In genomic region chr15:52019394-52020252, GRCh38 we compare ENCODE assay signal across 1 cellular context.
A peak's percentile ranks its signal among the peaks of the same experiment; 100 is the strongest.
TF ChIP-seq lines count a peak whose summit lies in the region.

No MANE protein-coding gene starts in this region.

TF ChIP-seq in HepG2, 621 proteins besides CTCF, POLR2A, EP300 and RAD21 (continued from another document and continues in another):
- TF ChIP-seq ZSCAN20 (CRISPR knock-in tag; IDR thresholded peaks at IDR 0.05; ENCODE audit: borderline replicate concordance) (no peak), THAP11 (CRISPR knock-in tag; IDR thresholded peaks at IDR 0.05) (no peak; the same call in 1 of the 2 replicates), CC2D1A (CRISPR knock-in tag; IDR thresholded peaks at IDR 0.05) (no peak), ZNF326 (CRISPR knock-in tag; IDR thresholded peaks at IDR 0.05; ENCODE audit: borderline replicate concordance) (no peak), USF2 (IDR thresholded peaks at IDR 0.05; ENCODE audit: low read depth, low read length) (peak; percentile 21; the same call in 1 of the 2 replicates), USF2 (CRISPR knock-in tag; IDR thresholded peaks at IDR 0.05; ENCODE audit: borderline replicate concordance) (peak; percentile 12; the same call in 1 of the 2 replicates), NR2C2 (CRISPR knock-in tag; IDR thresholded peaks at IDR 0.05; ENCODE audit: borderline replicate concordance) (peak; percentile 32; the same call in 1 of the 2 replicates), NFKB2 (CRISPR knock-in tag; IDR thresholded peaks at IDR 0.05; ENCODE audit: borderline replicate concordance) (no peak; the same call in 1 of the 2 replicates), ATF5 (CRISPR knock-in tag; IDR thresholded peaks at IDR 0.05; ENCODE audit: low read depth) (no peak), HNF4A (CRISPR knock-in tag; IDR thresholded peaks at IDR 0.05) (peak; percentile 76), BRF2 (CRISPR knock-in tag; IDR thresholded peaks at IDR 0.05) (no peak; the same call in 1 of the 2 replicates), ZNF3 (CRISPR knock-in tag; IDR thresholded peaks at IDR 0.05) (no peak), IRF2 (CRISPR knock-in tag; IDR thresholded peaks at IDR 0.05) (0 out of 2 replicates have a peak, but pooled peaks have one; percentile 23), ZNF224 (CRISPR knock-in tag; IDR thresholded peaks at IDR 0.05) (no peak), HINFP (CRISPR knock-in tag; IDR thresholded peaks at IDR 0.05; ENCODE audit: low read depth) (no peak), ZNF460 (CRISPR knock-in tag; IDR thresholded peaks at IDR 0.05; ENCODE audit: borderline replicate concordance) (no peak), ZNF431 (CRISPR knock-in tag; IDR thresholded peaks at IDR 0.05; ENCODE audit: borderline replicate concordance, low read depth) (0 out of 2 replicates have a peak, but pooled peaks have one; percentile 41), KLF12 (CRISPR knock-in tag; IDR thresholded peaks at IDR 0.05; ENCODE audit: borderline replicate concordance) (0 out of 2 replicates have a peak, but pooled peaks have one; percentile 53), ZNF724P (CRISPR knock-in tag; IDR thresholded peaks at IDR 0.05; ENCODE audit: borderline replicate concordance) (no peak), ZNF549 (CRISPR knock-in tag; IDR thresholded peaks at IDR 0.05) (no peak), RXRA (CRISPR knock-in tag; IDR thresholded peaks at IDR 0.05) (peak; percentile 86), ZNF691 (CRISPR knock-in tag; IDR thresholded peaks at IDR 0.05; ENCODE audit: borderline replicate concordance, low read depth) (no peak), CEBPZ (IDR thresholded peaks at IDR 0.05; ENCODE audit: low read length) (no peak), GTF2F1 (IDR thresholded peaks at IDR 0.05; ENCODE audit: low read length) (no peak), ZNF362 (CRISPR knock-in tag; IDR thresholded peaks at IDR 0.05; ENCODE audit: borderline replicate concordance) (no peak), POGZ (CRISPR knock-in tag; IDR thresholded peaks at IDR 0.05) (0 out of 2 replicates have a peak, but pooled peaks have one; percentile 33), GATA4 (IDR thresholded peaks at IDR 0.05; ENCODE audit: borderline replicate concordance, low read depth) (no peak), SP5 (CRISPR knock-in tag; IDR thresholded peaks at IDR 0.05; ENCODE audit: borderline replicate concordance, low read depth) (no peak), SP140L (CRISPR knock-in tag; IDR thresholded peaks at IDR 0.05; ENCODE audit: borderline replicate concordance) (no peak), ZNF589 (CRISPR knock-in tag; conservative IDR thresholded peaks at IDR 0.05) (no peak), AFF4 (CRISPR knock-in tag; IDR thresholded peaks at IDR 0.05) (peak; percentile 75; the same call in 1 of the 2 replicates), STAG1 (CRISPR knock-in tag; IDR thresholded peaks at IDR 0.05) (0 out of 2 replicates have a peak, but pooled peaks have one; percentile 8), MXD3 (CRISPR knock-in tag; IDR thresholded peaks at IDR 0.05) (no peak), ZNF383 (CRISPR knock-in tag; IDR thresholded peaks at IDR 0.05; ENCODE audit: borderline replicate concordance) (no peak), ELF1 (CRISPR knock-in tag; IDR thresholded peaks at IDR 0.05) (no peak), ZNF788 (CRISPR knock-in tag; IDR thresholded peaks at IDR 0.05; ENCODE audit: borderline replicate concordance) (peak; percentile 47; the same call in 1 of the 2 replicates), ZNF251 (CRISPR knock-in tag; IDR thresholded peaks at IDR 0.05) (no peak), TBP (CRISPR knock-in tag; IDR thresholded peaks at IDR 0.05) (no peak), LRRFIP1 (CRISPR knock-in tag; conservative IDR thresholded peaks at IDR 0.05) (no peak), THAP7 (CRISPR knock-in tag; IDR thresholded peaks at IDR 0.05) (no peak), ATAD3A (CRISPR knock-in tag; IDR thresholded peaks at IDR 0.05) (no peak), ZNF772 (CRISPR knock-in tag; IDR thresholded peaks at IDR 0.05) (no peak), ZNF232 (CRISPR knock-in tag; IDR thresholded peaks at IDR 0.05; ENCODE audit: borderline replicate concordance) (0 out of 2 replicates have a peak, but pooled peaks have one; percentile 19), ZBTB20 (CRISPR knock-in tag; IDR thresholded peaks at IDR 0.05; ENCODE audit: borderline replicate concordance, low read depth) (peak; percentile 49; the same call in 1 of the 2 replicates), CBX5 (CRISPR knock-in tag; IDR thresholded peaks at IDR 0.05; ENCODE audit: borderline replicate concordance) (peak; percentile 72; the same call in 1 of the 2 replicates)
